ENCODE assay signal across 15 cellular contexts in genomic region chr11:57445075-57445400, GRCh38. TPM values are rescaled to one million over a fixed set of nuclear protein-coding genes. Genes with fewer than 3 reads are reported as not detected.
DNase-seq lines count a peak whose midpoint lies in the region; ATAC-seq, FAIRE-seq and TF ChIP-seq lines count a peak whose summit lies in the region.
"Not testable (repeated sequence)": the region's sequence is repeated elsewhere in the genome, so short reads cannot be mapped to it uniquely, and the experiment has no call there.
"Had no signal": no experiment of that assay in that cellular context is flagged by ENCODE, and none has a peak within 500 bp of the region (broad histone marks: within the 10 kb centered on the region; RNA-seq: fewer than 3 reads in every experiment).

No MANE protein-coding gene starts in this region.

- not testable (repeated sequence) for DNase-seq in GM23248; PC-9; foreskin keratinocyte; HepG2 (ENCODE audit: low spot score); mucosa of descending colon; transverse colon
- DNase-seq in MV-4-11 (lab: John Stamatoyannopoulos, UW), result peak; percentile 15

- intact Hi-C loops in PC-9 (cut with micrococcal nuclease; ENCODE audit: unreplicated experiment); HepG2 (cut with micrococcal nuclease; ENCODE audit: unreplicated experiment); mucosa of descending colon (cut with DNase I, micrococcal nuclease); transverse colon (cut with DNase I; ENCODE audit: low total_unique reads): not testable (repeated sequence)

- H3K4me2 ChIP-seq in GM23248 (ENCODE audit: unreplicated experiment) (peak overlapping the region; percentile 8), PC-9 (peak overlapping the region; percentile 32)
- H3K4me2 ChIP-seq in HepG2 (ENCODE audit: low read depth, low read length), result not testable (repeated sequence)

- TF ChIP-seq EP300 in HepG2 (IDR thresholded peaks at IDR 0.05; ENCODE audit: low read depth in 2 of 2, low read length in 2 of 2); HepG2 (CRISPR knock-in tag; IDR thresholded peaks at IDR 0.05; ENCODE audit: borderline replicate concordance); transverse colon (IDR thresholded peaks at IDR 0.05; ENCODE audit: low read depth): not testable (repeated sequence)

- not testable (repeated sequence) for H3K27ac ChIP-seq in GM23248; HepG2 (ENCODE audit: extremely low read length, insufficient read depth, low read length)
- H3K27ac ChIP-seq in PC-9 (peak overlapping the region; percentile 62), foreskin keratinocyte (peak overlapping the region; percentile 30), transverse colon (peak overlapping the region; percentile 31 to 70 (median 54))

- H3F3A ChIP-seq in GM23248 (ENCODE audit: insufficient read depth), result not testable (repeated sequence)
- peaks cover 12% of the 10 kb centered on the region; the same call in 1 of the 2 replicates for H3F3A ChIP-seq in PC-9 (ENCODE audit: insufficient read depth, low read depth)

- H3K9ac ChIP-seq in GM23248; HepG2 (ENCODE audit: insufficient read depth, low read depth, low read length): not testable (repeated sequence)

- not testable (repeated sequence) for H4K20me1 ChIP-seq in GM23248 (ENCODE audit: insufficient read depth); PC-9 (ENCODE audit: insufficient read depth); HepG2 (ENCODE audit: insufficient read depth, low read length)

- not testable (repeated sequence) for H3K36me3 ChIP-seq in GM23248 (ENCODE audit: low read depth); PC-9 (ENCODE audit: low read depth); HepG2 (replicated peaks in 1 of 2; ENCODE audit: control insufficient read depth in 1 of 2, insufficient read depth in 2 of 2, low read length in 2 of 2); mucosa of descending colon (ENCODE audit: low read depth); transverse colon

- not testable (repeated sequence) for TF ChIP-seq CTCF in PC-9 (conservative IDR thresholded peaks at IDR 0.05); foreskin keratinocyte (conservative IDR thresholded peaks at IDR 0.05); HepG2 (CRISPR knock-in tag; IDR thresholded peaks at IDR 0.05); mucosa of descending colon (IDR thresholded peaks at IDR 0.05); transverse colon (IDR thresholded peaks at IDR 0.05)

- H3K9me3 ChIP-seq in GM23248 (ENCODE audit: low read depth); PC-9 (ENCODE audit: insufficient read depth, low read depth); HepG2 (ENCODE audit: low read length); mucosa of descending colon; transverse colon: not testable (repeated sequence)

- H3K4me3 ChIP-seq in GM23248; PC-9; HepG2 (replicated peaks in 1 of 3; ENCODE audit: insufficient read depth in 1 of 3, low read depth in 2 of 3, low read length in 3 of 3); mucosa of descending colon; transverse colon: not testable (repeated sequence)

- not testable (repeated sequence) for ATAC-seq in foreskin keratinocyte, HepG2
- ATAC-seq in mucosa of descending colon, result peak; percentile 42

- H3K27me3 ChIP-seq in GM23248 (replicated peaks; ENCODE audit: insufficient read depth); PC-9 (ENCODE audit: insufficient read depth, low read depth); foreskin keratinocyte; HepG2 (ENCODE audit: control insufficient read depth in 1 of 2, insufficient read depth in 2 of 2, low read length in 2 of 2); transverse colon: not testable (repeated sequence)

- 85 to 93% methylated on average over 9 of the region's 9 CpGs for WGBS in GM23248 (ENCODE audit: low coverage in 1 of 2, low lambda C conversion rate in 2 of 2, missing lambda C conversion rate in 2 of 2), 2 experiments
- WGBS in HepG2 (ENCODE audit: low lambda C conversion rate), result 58% methylated on average over 9 of the region's 9 CpGs
- 39 to 49% methylated on average over 6 to 9 of the region's 9 CpGs for WGBS in transverse colon (ENCODE audit: low coverage in 1 of 2), 2 donors

- not testable (repeated sequence) for BruUV-seq in PC-9 (replicated peaks; lab: Mats Ljungman, UMichigan); HepG2 (replicated peaks; lab: Mats Ljungman, UMichigan)

- CTCF ChIA-PET in PC-9 (lab: Charles Lee); HepG2 (lab: Yijun Ruan, JAX; ENCODE audit: low intra/inter-chr PET ratio, low total read pairs): not testable (repeated sequence)

- TF ChIP-seq RAD21 in HepG2 (CRISPR knock-in tag; IDR thresholded peaks at IDR 0.05), result not testable (repeated sequence)

- FAIRE-seq in HepG2 (lab: Jason Lieb, UNC), result not testable (repeated sequence)

- 0 out of 2 replicates have a peak overlapping the region, but pooled peaks have one; percentile 6 for H2AFZ ChIP-seq in GM23248
- not testable (repeated sequence) for H2AFZ ChIP-seq in PC-9; HepG2 (ENCODE audit: low read length)

- in situ Hi-C loops in GM23248 (cut with MboI); transverse colon (cut with MboI; ENCODE audit: low pct_ligation_motif_present in 1 of 4, low pct_unique_long_range_greater_than_20kb in 1 of 4, low sequenced_read_pairs in 3 of 4): not testable (repeated sequence)
- in situ Hi-C loops in HepG2 (cut with HindIII; ENCODE audit: extremely low pct_ligation_motif_present, low pct_unique_long_range_greater_than_20kb), result loop anchor here (10.0 kb wide), 1 partner anchor 60 kb away; the partner anchor contains the start of gene PRG3

- not testable (repeated sequence) for H3K9me2 ChIP-seq in GM23248 (ENCODE audit: insufficient read depth); PC-9 (ENCODE audit: insufficient read depth)

- H3K79me2 ChIP-seq in GM23248 (ENCODE audit: insufficient read depth); PC-9 (ENCODE audit: low read depth); HepG2 (ENCODE audit: insufficient read depth, low read length): not testable (repeated sequence)

- POLR2A ChIA-PET in PC-9 (lab: Charles Lee; ENCODE audit: unreplicated experiment), result not testable (repeated sequence)
- POLR2A ChIA-PET in HepG2 (lab: Yijun Ruan, JAX), result interaction anchor here (1.5 kb wide), 1 partner anchor 9 kb away, joined by 3 read pairs; no protein-coding TSS in a partner anchor

- TF ChIP-seq POLR2A in HepG2 (IDR thresholded peaks at IDR 0.05; ENCODE audit: insufficient read depth in 1 of 2, low read depth in 2 of 2, low read length in 2 of 2); transverse colon (IDR thresholded peaks at IDR 0.05): not testable (repeated sequence)

- not testable (repeated sequence) for H3K4me1 ChIP-seq in GM23248 (ENCODE audit: insufficient read depth); foreskin keratinocyte; mucosa of descending colon (ENCODE audit: low read depth)
- peaks cover 36% of the 10 kb centered on the region for H3K4me1 ChIP-seq in PC-9 (replicated peaks; ENCODE audit: insufficient read depth)
- H3K4me1 ChIP-seq in HepG2 (ENCODE audit: insufficient read depth, low read length), result peaks cover 50% of the 10 kb centered on the region
- H3K4me1 ChIP-seq in transverse colon, result peaks cover 0 to 15% (median 4%) of the 10 kb centered on the region in 4 donors

RNA-seq across cellular contexts. Expression of gene RTN4RL2, which starts 15.3 kb away (rescaled TPM):
- total RNA-seq in GM23248 (2014; rRNA removed; shearing (Covaris generic)), result 0.32 TPM in 1 of 2 replicates, not detected in the other
- polyA plus RNA-seq in GM23248 (2016; fragmentation: Nextera tagmentation; extraction: Ambion mirVana) (0.80 and 1.1 TPM in 2 replicates), foreskin keratinocyte (0.34 and 0.42 TPM in 2 replicates), HepG2 (2011; rRNA removed) (4.3 and 8.4 TPM in 2 replicates)
- total RNA-seq in PC-9 (2021) (3.4 and 4.6 TPM in 2 replicates), foreskin keratinocyte (0.10 and 0.11 TPM in 2 replicates), HepG2 (2016; rRNA removed; fragmentation: Illumina TruSeq; extraction: Trizol) (0.45 and 1.3 TPM in 2 replicates), mucosa of descending colon (under 1 TPM; 0.38 to 0.73 (median 0.48) TPM), transverse colon (under 1 TPM in 1 of 4 donors, not detected in 3; 0.48 TPM)
- total RNA-seq in HepG2 (2016; cell fraction: cytosol; rRNA removed; fragmentation: Illumina TruSeq; extraction: Trizol; ENCODE audit: low read depth), result 0.71 and 0.79 TPM in 2 replicates
- 0.42 and 0.91 TPM in 2 replicates for total RNA-seq in HepG2 (2016; cell fraction: insoluble cytoplasmic fraction; rRNA removed; fragmentation: Illumina TruSeq; extraction: Trizol)
- 1.1 and 1.2 TPM in 2 replicates for total RNA-seq in HepG2 (2016; cell fraction: membrane; rRNA removed; fragmentation: Illumina TruSeq; extraction: Trizol)
- 1.8 and 2.1 TPM in 2 replicates for total RNA-seq in HepG2 (2016; cell fraction: nucleus; rRNA removed; fragmentation: Illumina TruSeq; extraction: Trizol)
- 3.6 and 3.9 TPM in 2 replicates for polyA plus RNA-seq in HepG2 (2011; cell fraction: cytosol; rRNA removed)
- polyA plus RNA-seq in HepG2 (2011; cell fraction: nucleus; rRNA removed), result 10.4 and 14.9 TPM in 2 replicates
- 14.7 and 15.9 TPM in 2 replicates for polyA plus RNA-seq in HepG2 (2012)
- polyA plus RNA-seq in HepG2 (2016; cell fraction: cytosol; fragmentation: Illumina TruSeq; extraction: Trizol; ENCODE audit: low read depth), result 1.8 and 2.1 TPM in 2 replicates
- polyA plus RNA-seq in HepG2 (2016; cell fraction: insoluble cytoplasmic fraction; fragmentation: Illumina TruSeq; extraction: Trizol; ENCODE audit: low read depth), result 1.9 and 2.5 TPM in 2 replicates
- 2.8 and 3.5 TPM in 2 replicates for polyA plus RNA-seq in HepG2 (2016; cell fraction: membrane; fragmentation: Illumina TruSeq; extraction: Trizol; ENCODE audit: low read depth)
- polyA plus RNA-seq in HepG2 (2016; cell fraction: nucleus; fragmentation: Illumina TruSeq; extraction: Trizol; ENCODE audit: insufficient read depth, low read depth), result 5.0 and 7.0 TPM in 2 replicates
- polyA minus RNA-seq in HepG2 (2011; rRNA and poly(A)+ RNA removed; ENCODE audit: low replicate concordance), result 0.72 and 4.8 TPM in 2 replicates
- 4.1 and 11.0 TPM in 2 replicates for polyA minus RNA-seq in HepG2 (2011; cell fraction: cytosol; rRNA and poly(A)+ RNA removed)
- polyA minus RNA-seq in HepG2 (2011; cell fraction: nucleus; rRNA and poly(A)+ RNA removed), result 2.3 and 3.7 TPM in 2 replicates
- total RNA-seq: CD4-positive, CD25-positive, alpha-beta regulatory T cell had no signal

RNA-seq across cellular contexts. Expression of gene SLC43A3, which starts 18.1 kb away (rescaled TPM):
- total RNA-seq in GM23248 (2014; rRNA removed; shearing (Covaris generic)), result 23.2 and 57.7 TPM in 2 replicates
- polyA plus RNA-seq in GM23248 (2016; fragmentation: Nextera tagmentation; extraction: Ambion mirVana), result 33.3 and 33.4 TPM in 2 replicates
- total RNA-seq in PC-9 (2021), result 35.7 and 41.3 TPM in 2 replicates
- 69.9 and 95.3 TPM in 2 replicates for total RNA-seq in foreskin keratinocyte
- 41.7 and 72.0 TPM in 2 replicates for polyA plus RNA-seq in foreskin keratinocyte
- not detected in 2 replicates for total RNA-seq in HepG2 (2016; rRNA removed; fragmentation: Illumina TruSeq; extraction: Trizol)
- total RNA-seq in HepG2 (2016; cell fraction: cytosol; rRNA removed; fragmentation: Illumina TruSeq; extraction: Trizol; ENCODE audit: low read depth), result not detected in 2 replicates
- not detected in 2 replicates for total RNA-seq in HepG2 (2016; cell fraction: insoluble cytoplasmic fraction; rRNA removed; fragmentation: Illumina TruSeq; extraction: Trizol)
- total RNA-seq in HepG2 (2016; cell fraction: membrane; rRNA removed; fragmentation: Illumina TruSeq; extraction: Trizol), result not detected in 2 replicates
- 0.31 TPM in 1 of 2 replicates, not detected in the other for total RNA-seq in HepG2 (2016; cell fraction: nucleus; rRNA removed; fragmentation: Illumina TruSeq; extraction: Trizol)
- 2.6 and 4.2 TPM in 2 replicates for polyA plus RNA-seq in HepG2 (2011; rRNA removed)
- polyA plus RNA-seq in HepG2 (2011; cell fraction: cytosol; rRNA removed), result 1.4 and 3.7 TPM in 2 replicates
- polyA plus RNA-seq in HepG2 (2011; cell fraction: nucleus; rRNA removed), result 3.4 and 4.2 TPM in 2 replicates
- polyA plus RNA-seq in HepG2 (2012), result 1.4 and 2.2 TPM in 2 replicates
- not detected in 2 replicates for polyA plus RNA-seq in HepG2 (2016; cell fraction: cytosol; fragmentation: Illumina TruSeq; extraction: Trizol; ENCODE audit: low read depth)
- polyA plus RNA-seq in HepG2 (2016; cell fraction: insoluble cytoplasmic fraction; fragmentation: Illumina TruSeq; extraction: Trizol; ENCODE audit: low read depth), result not detected in 2 replicates
- not detected in 2 replicates for polyA plus RNA-seq in HepG2 (2016; cell fraction: membrane; fragmentation: Illumina TruSeq; extraction: Trizol; ENCODE audit: low read depth)
- polyA plus RNA-seq in HepG2 (2016; cell fraction: nucleus; fragmentation: Illumina TruSeq; extraction: Trizol; ENCODE audit: insufficient read depth, low read depth), result not detected in 2 replicates
- polyA minus RNA-seq in HepG2 (2011; rRNA and poly(A)+ RNA removed; ENCODE audit: low replicate concordance), result 1.7 and 3.0 TPM in 2 replicates
- 2.6 TPM in 1 of 2 replicates, not detected in the other for polyA minus RNA-seq in HepG2 (2011; cell fraction: cytosol; rRNA and poly(A)+ RNA removed)
- 1.4 and 2.9 TPM in 2 replicates for polyA minus RNA-seq in HepG2 (2011; cell fraction: nucleus; rRNA and poly(A)+ RNA removed)
- total RNA-seq in mucosa of descending colon, result 10 to 100 TPM in 2 of 3 donors, 1 to 10 TPM in 1; 6.3 to 24.4 (median 16.9) TPM
- 10 to 100 TPM in 3 of 4 donors, 1 to 10 TPM in 1; 6.0 to 35.9 (median 19.4) TPM for total RNA-seq in transverse colon

RNA-seq across cellular contexts. Expression of gene PRG2, which starts 54.6 kb away (rescaled TPM):
- total RNA-seq in GM23248 (2014; rRNA removed; shearing (Covaris generic)), result 0.51 and 2.2 TPM in 2 replicates
- 2.6 and 2.8 TPM in 2 replicates for polyA plus RNA-seq in GM23248 (2016; fragmentation: Nextera tagmentation; extraction: Ambion mirVana)
- not detected in 2 replicates for total RNA-seq in PC-9 (2021)
- 0.17 TPM in 1 of 2 replicates, not detected in the other for total RNA-seq in foreskin keratinocyte
- not detected in 2 replicates for polyA plus RNA-seq in foreskin keratinocyte
- total RNA-seq in HepG2 (2016; rRNA removed; fragmentation: Illumina TruSeq; extraction: Trizol), result not detected in 2 replicates
- not detected in 2 replicates for total RNA-seq in HepG2 (2016; cell fraction: cytosol; rRNA removed; fragmentation: Illumina TruSeq; extraction: Trizol; ENCODE audit: low read depth)
- total RNA-seq in HepG2 (2016; cell fraction: insoluble cytoplasmic fraction; rRNA removed; fragmentation: Illumina TruSeq; extraction: Trizol), result not detected in 2 replicates
- not detected in 2 replicates for total RNA-seq in HepG2 (2016; cell fraction: membrane; rRNA removed; fragmentation: Illumina TruSeq; extraction: Trizol)
- not detected in 2 replicates for total RNA-seq in HepG2 (2016; cell fraction: nucleus; rRNA removed; fragmentation: Illumina TruSeq; extraction: Trizol)
- not detected in 2 replicates for polyA plus RNA-seq in HepG2 (2011; rRNA removed)
- polyA plus RNA-seq in HepG2 (2011; cell fraction: cytosol; rRNA removed), result 0.05 TPM in 1 of 2 replicates, not detected in the other
- polyA plus RNA-seq in HepG2 (2011; cell fraction: nucleus; rRNA removed), result not detected in 2 replicates
- not detected in 2 replicates for polyA plus RNA-seq in HepG2 (2012)
- polyA plus RNA-seq in HepG2 (2016; cell fraction: cytosol; fragmentation: Illumina TruSeq; extraction: Trizol; ENCODE audit: low read depth), result not detected in 2 replicates
- not detected in 2 replicates for polyA plus RNA-seq in HepG2 (2016; cell fraction: insoluble cytoplasmic fraction; fragmentation: Illumina TruSeq; extraction: Trizol; ENCODE audit: low read depth)
- not detected in 2 replicates for polyA plus RNA-seq in HepG2 (2016; cell fraction: membrane; fragmentation: Illumina TruSeq; extraction: Trizol; ENCODE audit: low read depth)
- not detected in 2 replicates for polyA plus RNA-seq in HepG2 (2016; cell fraction: nucleus; fragmentation: Illumina TruSeq; extraction: Trizol; ENCODE audit: insufficient read depth, low read depth)
- polyA minus RNA-seq in HepG2 (2011; rRNA and poly(A)+ RNA removed; ENCODE audit: low replicate concordance), result not detected in 2 replicates
- not detected in 2 replicates for polyA minus RNA-seq in HepG2 (2011; cell fraction: cytosol; rRNA and poly(A)+ RNA removed)
- polyA minus RNA-seq in HepG2 (2011; cell fraction: nucleus; rRNA and poly(A)+ RNA removed), result not detected in 2 replicates
- total RNA-seq in mucosa of descending colon, result under 1 TPM in 1 of 3 donors, not detected in 2; 0.24 TPM
- not detected for total RNA-seq in transverse colon
- total RNA-seq: A172; B cell; CD4-positive, CD25-positive, alpha-beta regulatory T cell; GM23338; H4; H9; HFFc6 had no signal
- polyA plus RNA-seq: AG04450, GM23338 had no signal

Comparison
In these comparisons a context has a peak if more than half of its experiments do, and no peak if none do; other contexts are left out.
1. RNA of gene SLC43A3, which starts 18.1 kb away (total RNA-seq): 69.9 to 95.3 TPM in foreskin keratinocyte, 35.7 to 41.3 TPM in PC-9, 6.0 to 35.9 TPM in transverse colon, 23.2 to 57.7 TPM in GM23248 and 6.3 to 24.4 TPM in mucosa of descending colon; 0.31 TPM in HepG2; every median in the first group is over 4 times any median in the second.